1 cellular context compared by ENCODE assay signal in genomic region chr7:128033246-128033645, GRCh38.
TF ChIP-seq lines count a peak whose summit lies in the region.

No MANE protein-coding gene starts in this region.

TF ChIP-seq in WTC11, 78 proteins besides CTCF, POLR2A, EP300 and RAD21 (continued from another document):
- TF ChIP-seq ELF4 (CRISPR knock-in tag; IDR thresholded peaks at IDR 0.05; ENCODE audit: low read depth) = no peak
